23 cellular contexts compared by ENCODE assay signal in the genomic region with DNA sequence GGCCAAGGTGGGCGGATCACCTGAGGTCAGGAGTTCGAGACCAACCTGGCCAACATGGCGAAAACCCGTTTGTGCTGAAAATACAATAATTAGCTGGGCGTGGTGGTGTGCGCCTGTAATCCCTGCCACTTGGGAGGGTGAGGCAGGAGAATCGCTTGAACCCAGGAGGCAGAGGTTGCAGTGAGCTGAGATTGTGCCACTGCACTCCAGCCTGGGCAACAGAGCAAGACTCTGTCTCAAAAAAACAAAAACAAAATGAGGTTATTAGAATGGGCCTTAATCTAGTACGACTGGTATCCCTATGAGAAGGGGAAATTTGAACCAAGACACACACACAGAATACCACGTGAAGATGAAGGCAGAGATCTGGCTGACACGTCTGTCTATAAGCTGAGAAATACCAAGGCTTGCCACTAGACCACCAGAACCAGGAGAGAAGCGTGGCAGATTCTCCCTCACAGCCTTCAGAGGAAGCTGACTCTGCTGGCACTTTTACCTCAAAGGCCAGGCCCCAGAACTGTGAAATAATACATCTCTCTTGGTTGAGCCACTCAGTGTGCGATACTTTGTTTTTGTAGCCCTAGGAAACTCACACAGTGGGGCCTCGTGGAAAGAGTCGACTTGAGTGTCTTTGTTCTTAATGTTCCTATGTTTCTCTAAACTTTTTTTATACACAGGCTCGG. TPM values are rescaled to one million over a fixed set of nuclear protein-coding genes. Genes with fewer than 3 reads are reported as not detected.
DNase-seq lines count a peak whose midpoint lies in the region; ATAC-seq and TF ChIP-seq lines count a peak whose summit lies in the region.
"Had no signal": no experiment of that assay in that cellular context is flagged by ENCODE, and none has a peak within 500 bp of the region (broad histone marks: within the 10 kb centered on the region; RNA-seq: fewer than 3 reads in every experiment).

No MANE protein-coding gene starts in this region.

- H2AK5ac ChIP-seq in mesenchymal stem cell (ENCODE audit: low read length, severe bottlenecking), result peak overlapping the region; percentile 50

- peak overlapping the region; percentile 38 for H3K27ac Mint-ChIP-seq in progenitor cell of endocrine pancreas
- H3K27ac Mint-ChIP-seq: T-helper 2 cell treated with Interferon-gamma antibody and Interleukin-4, amounts not matched to agents 5 μg/mL and 100 μg/mL, for 36 hours had no signal

- no peak overlapping the region for H2BK5ac ChIP-seq in mesenchymal stem cell (ENCODE audit: low read depth, low read length, poor library complexity, severe bottlenecking)

- POLR2A ChIA-PET in HEK293 (lab: Yijun Ruan, JAX), result interaction anchor here (0.7 kb wide), 1 partner anchor 11 kb away, joined by 6 read pairs; no protein-coding TSS in a partner anchor

- H3K4me3 Mint-ChIP-seq in progenitor cell of endocrine pancreas (ENCODE audit: low read depth), result no peak overlapping the region
- H3K4me3 Mint-ChIP-seq: T-helper 2 cell treated with Interferon-gamma antibody and Interleukin-4, amounts not matched to agents 5 μg/mL and 100 μg/mL, for 36 hours had no signal

- H3K23ac ChIP-seq in mesenchymal stem cell (ENCODE audit: low read length in 2 of 2), result no peak overlapping the region

- CTCF ChIA-PET in HEK293 (lab: Yijun Ruan, JAX), result no interaction called here

- no peak overlapping the region for H3K14ac ChIP-seq in mesenchymal stem cell (ENCODE audit: low read length in 2 of 2)

- no peak overlapping the region for H3K18ac ChIP-seq in mesenchymal stem cell (ENCODE audit: low read depth in 1 of 2, low read length in 2 of 2)

- ATAC-seq in HG02678 (IDR thresholded peaks at IDR 0.05; ENCODE audit: unreplicated experiment) (no peak), GM21515 (IDR thresholded peaks at IDR 0.05; ENCODE audit: unreplicated experiment) (no peak)
- ATAC-seq: left ventricle myocardium superior, sciatic nerve had no signal

- H3K9ac ChIP-seq in mesenchymal stem cell (ENCODE audit: low read length), result no peak overlapping the region

- no peaks in the 10 kb centered on the region for H3K27me3 Mint-ChIP-seq in progenitor cell of endocrine pancreas

- no peak overlapping the region for H2BK12ac ChIP-seq in mesenchymal stem cell (ENCODE audit: low read length in 2 of 2)

- H3K27ac ChIP-seq in HEK293 (ENCODE audit: extremely low read depth, low read depth, low read length) (no peak overlapping the region), mesenchymal stem cell (ENCODE audit: low read length, poor library complexity, severe bottlenecking) (peak overlapping the region; percentile 22)
- H3K27ac ChIP-seq: adrenal gland, C4-2B, cardiac muscle cell, ovary had no signal

- H2BK15ac ChIP-seq in mesenchymal stem cell (ENCODE audit: low read depth, poor library complexity, severe bottlenecking), result no peak overlapping the region

- H3K79me1 ChIP-seq in mesenchymal stem cell (replicated peaks; ENCODE audit: low read length, poor library complexity, severe bottlenecking), result peaks cover 3% of the 10 kb centered on the region

- no peak overlapping the region for H4K91ac ChIP-seq in mesenchymal stem cell (ENCODE audit: low read length)

- TF ChIP-seq CTCF in HEK293 (tag by site-specific recombination; IDR thresholded peaks at IDR 0.05), result no peak
- TF ChIP-seq CTCF in astrocyte of the spinal cord (IDR thresholded peaks at IDR 0.05; ENCODE audit: low read depth, low read length), result no peak
- TF ChIP-seq CTCF in progenitor cell of endocrine pancreas (IDR thresholded peaks at IDR 0.05; ENCODE audit: unreplicated experiment), result no peak

- peaks cover 31% of the 10 kb centered on the region for H3K4me1 Mint-ChIP-seq in progenitor cell of endocrine pancreas (ENCODE audit: low read depth)

- no peaks in the 10 kb centered on the region for H3K9me3 Mint-ChIP-seq in progenitor cell of endocrine pancreas (ENCODE audit: low read depth)
- H3K9me3 Mint-ChIP-seq: T-helper 2 cell treated with Interferon-gamma antibody and Interleukin-4, amounts not matched to agents 5 μg/mL and 100 μg/mL, for 36 hours had no signal

- no peak overlapping the region for H4K8ac ChIP-seq in mesenchymal stem cell (ENCODE audit: low read length)

- no peak overlapping the region for H3K4me2 ChIP-seq in mesenchymal stem cell (ENCODE audit: low read length, poor library complexity, severe bottlenecking)

- H3K9me3 ChIP-seq in HEK293 (ENCODE audit: control insufficient read depth, insufficient read depth, low read depth, low read length) (no peaks in the 10 kb centered on the region), mesenchymal stem cell (ENCODE audit: control insufficient read depth, low read length) (no peaks in the 10 kb centered on the region)
- H3K9me3 ChIP-seq: adrenal gland, HAP-1, ovary had no signal

- H3K4ac ChIP-seq in mesenchymal stem cell (ENCODE audit: low read depth in 1 of 2, low read length in 2 of 2), result no peak overlapping the region

- no peak overlapping the region for H3K4me3 ChIP-seq in HEK293 (ENCODE audit: low read depth, low read length)
- H3K4me3 ChIP-seq in astrocyte of the spinal cord (ENCODE audit: low read depth, low read length), result no peak overlapping the region
- H3K4me3 ChIP-seq in mesenchymal stem cell (ENCODE audit: insufficient read depth in 1 of 2, low read depth in 1 of 2, low read length in 2 of 2), result no peak overlapping the region
- H3K4me3 ChIP-seq: adrenal gland, cardiac muscle cell, HAP-1, ovary had no signal

- DNase-seq in astrocyte of the spinal cord (ENCODE audit: low read depth, low spot score) (peak; percentile 39), mesenchymal stem cell (no peak), progenitor cell of endocrine pancreas (ENCODE audit: low spot score, unreplicated experiment) (no peak), hippocampal formation (lab: John Stamatoyannopoulos, UW) (no peak)
- no peak for DNase-seq in activated CD4-positive, alpha-beta T cell treated with anti-CD3 and anti-CD28 coated beads for 4 hours
- DNase-seq: activated gamma-delta T cell treated with Interleukin-2 at 50 U/mL for 16 hours; activated T-cell treated with anti-CD3 and anti-CD28 coated beads, Interleukin-2, amount 50 U/mL, for 1 hour; KG1; left ventricle myocardium superior; MV-4-11; NCI-H1694 treated with DMSO at 0.1 percent for 48 hours; NCI-H526 treated with DMSO at 0.1 percent for 48 hours; ovary; RPMI8226 had no signal

- H3K4me1 ChIP-seq in HEK293 (ENCODE audit: control insufficient read depth, insufficient read depth, low read length) (no peaks in the 10 kb centered on the region), mesenchymal stem cell (ENCODE audit: control insufficient read depth, insufficient read depth, low read depth, low read length) (peaks cover 37% of the 10 kb centered on the region)
- H3K4me1 ChIP-seq: HAP-1 had no signal

- in situ Hi-C loops in astrocyte of the spinal cord (cut with HindIII; ENCODE audit: low sequenced_read_pairs), result no loop called here

- H2BK120ac ChIP-seq in mesenchymal stem cell (ENCODE audit: low read depth, low read length), result no peak overlapping the region

- H3K36me3 ChIP-seq in HEK293 (ENCODE audit: control insufficient read depth in 2 of 2, insufficient read depth in 1 of 2, low read length in 2 of 2), result no peaks in the 10 kb centered on the region; a peak in 1 of 3 replicates
- peaks cover 0 to 8% of the 10 kb centered on the region in 2 experiments for H3K36me3 ChIP-seq in mesenchymal stem cell (ENCODE audit: control insufficient read depth in 1 of 2, insufficient read depth in 2 of 2, low read depth in 1 of 2, low read length in 2 of 2)
- H3K36me3 ChIP-seq: adrenal gland, cardiac muscle cell, HAP-1, ovary had no signal

- H2AFZ ChIP-seq in mesenchymal stem cell (ENCODE audit: low read depth, low read length), result no peak overlapping the region

- WGBS in mesenchymal stem cell, result 98% methylated on average over 15 of the region's 15 CpGs

- H3K27me3 ChIP-seq in mesenchymal stem cell (ENCODE audit: control insufficient read depth in 1 of 2, insufficient read depth in 1 of 2, low read length in 2 of 2), result no peaks in the 10 kb centered on the region
- H3K27me3 ChIP-seq: adrenal gland, cardiac muscle cell, ovary had no signal

- H3K36me3 Mint-ChIP-seq in progenitor cell of endocrine pancreas (ENCODE audit: insufficient read depth), result no peaks in the 10 kb centered on the region

TF ChIP-seq in HEK293, 187 proteins besides CTCF, POLR2A, EP300 and RAD21:
- TF ChIP-seq ZNF311 (tag by site-specific recombination; IDR thresholded peaks at IDR 0.05; ENCODE audit: borderline replicate concordance), result no peak
- 0 out of 2 replicates have a peak, but pooled peaks have one; percentile 18 for TF ChIP-seq ZNF121 (tag by site-specific recombination; IDR thresholded peaks at IDR 0.05)

RNA-seq across cellular contexts. Expression of a gene that starts 59.6 kb away (rescaled TPM):
- polyA plus RNA-seq in mesenchymal stem cell (2013, experiment 1 of 2), result 19.1 TPM
- 19.1 TPM for polyA plus RNA-seq in mesenchymal stem cell (2013, experiment 2 of 2)
- 26.7 and 29.2 TPM in 2 replicates for total RNA-seq in progenitor cell of endocrine pancreas
